In the genomic region with DNA sequence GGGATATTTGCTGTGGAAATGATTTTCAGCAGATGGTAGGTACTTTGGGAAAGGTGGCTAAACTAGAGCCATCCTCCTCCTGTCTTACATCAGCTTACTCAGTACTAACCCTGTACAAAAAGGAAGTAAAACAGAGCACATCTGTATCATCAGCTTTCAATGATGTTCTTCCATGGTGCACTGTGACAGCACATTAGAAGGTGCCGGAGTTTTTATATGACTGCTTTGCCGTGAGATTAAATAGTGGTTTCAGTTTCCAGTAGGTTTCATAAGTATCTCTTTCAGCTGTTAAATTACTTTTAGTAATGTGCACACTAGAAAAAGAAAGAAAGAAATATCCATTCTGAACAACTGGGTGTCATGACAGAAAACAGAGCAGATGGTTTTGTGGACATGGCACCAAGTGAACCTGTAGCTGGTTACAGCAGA, we compare ENCODE assay signal across 9 cellular contexts.
A peak's percentile ranks its signal among the peaks of the same experiment; 100 is the strongest.
DNase-seq lines count a peak whose midpoint lies in the region; ATAC-seq and TF ChIP-seq lines count a peak whose summit lies in the region.
"Had no signal": no experiment of that assay in that cellular context is flagged by ENCODE, and none has a peak within 500 bp of the region (broad histone marks: within the 10 kb centered on the region; RNA-seq: fewer than 3 reads in every experiment).

No MANE protein-coding gene starts in this region.

- H3K4me2 ChIP-seq in MM.1S (ENCODE audit: low read depth, low read length), result peak overlapping the region; percentile 72

- peak overlapping the region; percentile 24 for H3K4me3 ChIP-seq in MM.1S (ENCODE audit: low read length)

- peaks cover 43% of the 10 kb centered on the region for H3K4me1 ChIP-seq in MM.1S (ENCODE audit: low read length)

- TF ChIP-seq CTCF in MM.1S (IDR thresholded peaks at IDR 0.05; ENCODE audit: low read length), result no peak

- ATAC-seq in GM18517 (IDR thresholded peaks at IDR 0.05; ENCODE audit: unreplicated experiment), result peak; percentile 98
- ATAC-seq in GM21619 (IDR thresholded peaks at IDR 0.05; ENCODE audit: unreplicated experiment), result peak; percentile 97

- H3K9ac ChIP-seq in MM.1S (ENCODE audit: low read length), result peak overlapping the region; percentile 58

- H3K9me3 ChIP-seq in MM.1S (replicated peaks; ENCODE audit: insufficient read depth, low read length), result no peaks in the 10 kb centered on the region

- H3K36me3 ChIP-seq in MM.1S (replicated peaks; ENCODE audit: insufficient read depth, low read length), result no peaks in the 10 kb centered on the region; the same call in 1 of the 2 replicates

- DNase-seq in MM.1S (peak; percentile 93), epithelial cell of prostate (ENCODE audit: low read depth, low spot score) (no peak), NCI-H2227 treated with DMSO at 0.1 percent for 48 hours (lab: John Stamatoyannopoulos, UW) (no peak), DMS79 (lab: John Stamatoyannopoulos, UW) (no peak), medulla oblongata (ENCODE audit: extremely low spot score) (no peak)
- peak; percentile 17 for DNase-seq in stimulated activated naive CD4-positive, alpha-beta T cell treated with Interleukin-2 at 50 U/mL for 16 hours (lab: John Stamatoyannopoulos, UW)
- DNase-seq: left cardiac atrium had no signal

- no peaks in the 10 kb centered on the region for H3K9me2 ChIP-seq in MM.1S (replicated peaks; ENCODE audit: insufficient read depth, low read length)

- no peaks in the 10 kb centered on the region for H4K20me1 ChIP-seq in MM.1S (ENCODE audit: insufficient read depth, low read length)

- H3K79me2 ChIP-seq in MM.1S (ENCODE audit: low read length), result peaks cover 82% of the 10 kb centered on the region

- H3K27ac ChIP-seq in MM.1S (ENCODE audit: low read length) (peak overlapping the region; percentile 89), epithelial cell of prostate (peak overlapping the region; percentile 63)

- H2AFZ ChIP-seq in MM.1S (ENCODE audit: low read length), result no peak overlapping the region

- peaks cover 39% of the 10 kb centered on the region for H3F3A ChIP-seq in MM.1S (ENCODE audit: insufficient read depth, low read length)

- H3K27me3 ChIP-seq in MM.1S (replicated peaks; ENCODE audit: insufficient read depth, low read length), result no peaks in the 10 kb centered on the region

Comparison
In these comparisons a context has a peak if more than half of its experiments do, and no peak if none do; other contexts are left out.
1. DNase-seq: peak in MM.1S (single experiment) and stimulated activated naive CD4-positive, alpha-beta T cell treated with Interleukin-2 at 50 U/mL for 16 hours (single experiment); none in epithelial cell of prostate (single experiment), NCI-H2227 treated with DMSO at 0.1 percent for 48 hours (single experiment), DMS79 (single experiment) and medulla oblongata (single experiment).